10 cellular contexts compared by ENCODE assay signal in the genomic region with DNA sequence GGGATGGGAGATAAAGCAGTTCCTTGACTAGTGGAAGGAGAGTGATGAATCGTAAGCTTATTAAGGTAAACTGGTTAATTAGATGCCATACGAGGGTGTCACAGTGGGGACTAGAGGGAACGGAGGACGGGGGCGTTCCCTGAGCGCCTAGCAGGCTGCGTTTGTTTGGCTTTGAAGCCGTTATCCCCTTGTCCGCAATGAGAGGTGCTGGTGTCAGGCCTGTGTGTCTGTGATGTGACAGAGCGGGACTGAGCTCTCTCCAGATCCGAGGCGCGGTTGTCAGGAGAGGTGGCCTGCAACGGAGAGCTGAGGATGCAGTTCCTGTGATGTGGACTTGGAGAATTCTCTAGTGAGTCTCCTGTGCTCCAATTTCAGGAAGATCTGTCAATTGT.
A peak's percentile ranks its signal among the peaks of the same experiment; 100 is the strongest.
DNase-seq lines count a peak whose midpoint lies in the region; ATAC-seq, FAIRE-seq and TF ChIP-seq lines count a peak whose summit lies in the region.
"Had no signal": no experiment of that assay in that cellular context is flagged by ENCODE, and none has a peak within 500 bp of the region (broad histone marks: within the 10 kb centered on the region; RNA-seq: fewer than 3 reads in every experiment).

No MANE protein-coding gene starts in this region.

- CTCF ChIA-PET in activated CD8-positive, alpha-beta T cell treated with anti-CD3 and anti-CD28 coated beads for 36 hours (lab: Charles Lee): no interaction called here
- CTCF ChIA-PET in activated CD8-positive, alpha-beta T cell treated with anti-CD3 and anti-CD28 coated beads, Interleukin-2, amount 10 ng/mL, durations not matched to agents 7 days and 5 days (lab: Charles Lee): no interaction called here

- TF ChIP-seq CTCF in activated CD8-positive, alpha-beta T cell treated with anti-CD3 and anti-CD28 coated beads for 36 hours (IDR thresholded peaks at IDR 0.05): no peak
- no peak for TF ChIP-seq CTCF in astrocyte of the spinal cord (IDR thresholded peaks at IDR 0.05; ENCODE audit: low read depth, low read length)
- TF ChIP-seq CTCF in transverse colon (IDR thresholded peaks at IDR 0.05): no peak

- H3K9me3 ChIP-seq in transverse colon: no peaks in the 10 kb centered on the region

- in situ Hi-C loops in astrocyte of the spinal cord (cut with HindIII; ENCODE audit: low sequenced_read_pairs): no loop called here
- in situ Hi-C loops in transverse colon (cut with MboI; ENCODE audit: low pct_ligation_motif_present in 1 of 4, low pct_unique_long_range_greater_than_20kb in 1 of 4, low sequenced_read_pairs in 3 of 4): no loop called here

- H3K4me1 Mint-ChIP-seq in activated CD8-positive, alpha-beta T cell treated with anti-CD3 and anti-CD28 coated beads for 36 hours (ENCODE audit: low read depth): peaks cover 4% of the 10 kb centered on the region
- peaks cover 2% of the 10 kb centered on the region for H3K4me1 Mint-ChIP-seq in activated CD8-positive, alpha-beta T cell treated with anti-CD3 and anti-CD28 coated beads, Interleukin-2, amount 10 ng/mL, durations not matched to agents 7 days and 5 days (ENCODE audit: low read depth)

- POLR2A ChIA-PET in activated CD8-positive, alpha-beta T cell treated with anti-CD3 and anti-CD28 coated beads for 36 hours (lab: Charles Lee): no interaction called here
- POLR2A ChIA-PET in activated CD8-positive, alpha-beta T cell treated with anti-CD3 and anti-CD28 coated beads, Interleukin-2, amount 10 ng/mL, durations not matched to agents 7 days and 5 days (lab: Charles Lee): no interaction called here

- no peak for ATAC-seq in activated CD8-positive, alpha-beta T cell treated with anti-CD3 and anti-CD28 coated beads for 36 hours
- ATAC-seq in activated CD8-positive, alpha-beta T cell treated with anti-CD3 and anti-CD28 coated beads, Interleukin-2, amount 10 ng/mL, durations not matched to agents 7 days and 5 days: no peak
- ATAC-seq in GM21390 (IDR thresholded peaks at IDR 0.05; ENCODE audit: unreplicated experiment): no peak
- ATAC-seq: naive thymus-derived CD4-positive, alpha-beta T cell had no signal

- intact Hi-C loops in activated CD8-positive, alpha-beta T cell treated with anti-CD3 and anti-CD28 coated beads for 36 hours (cut with micrococcal nuclease): loop anchor here (10.0 kb wide), 2 partner anchors 57 to 313 kb away; no protein-coding TSS in a partner anchor
- intact Hi-C loops in transverse colon (cut with DNase I; ENCODE audit: low total_unique reads): no loop called here

- H3K4me3 Mint-ChIP-seq in activated CD8-positive, alpha-beta T cell treated with anti-CD3 and anti-CD28 coated beads for 36 hours: peak overlapping the region; percentile 16
- no peak overlapping the region for H3K4me3 Mint-ChIP-seq in activated CD8-positive, alpha-beta T cell treated with anti-CD3 and anti-CD28 coated beads, Interleukin-2, amount 10 ng/mL, durations not matched to agents 7 days and 5 days
- H3K4me3 Mint-ChIP-seq: T-helper 1 cell treated with Interleukin-12 subunit alpha and Interleukin-12 subunit beta and Interleukin-4 antibody, amounts not matched to agents 30 μg/mL and 1 μg/mL, for 36 hours had no signal

- peaks cover 36% of the 10 kb centered on the region for H3K27me3 ChIP-seq in transverse colon

- no peaks in the 10 kb centered on the region for H3K36me3 ChIP-seq in transverse colon

- 66% methylated on average over 14 of the region's 14 CpGs; no CpG with 5 or more reads in 1 of the 2 donors for WGBS in transverse colon (ENCODE audit: low coverage in 1 of 2), 2 donors

- H3K4me1 ChIP-seq in transverse colon: peaks cover 0 to 11% (median 7%) of the 10 kb centered on the region in 4 donors

- H3K27ac Mint-ChIP-seq in activated CD8-positive, alpha-beta T cell treated with anti-CD3 and anti-CD28 coated beads for 36 hours: no peak overlapping the region
- H3K27ac Mint-ChIP-seq in activated CD8-positive, alpha-beta T cell treated with anti-CD3 and anti-CD28 coated beads, Interleukin-2, amount 10 ng/mL, durations not matched to agents 7 days and 5 days: no peak overlapping the region
- H3K27ac Mint-ChIP-seq: naive thymus-derived CD4-positive, alpha-beta T cell; T-helper 1 cell treated with Interleukin-12 subunit alpha and Interleukin-12 subunit beta and Interleukin-4 antibody, amounts not matched to agents 30 μg/mL and 1 μg/mL, for 36 hours had no signal

- H3K27ac ChIP-seq in transverse colon: peak overlapping the region in 2 of 4 donors; percentile 21 to 57

- H3K4me3 ChIP-seq in astrocyte of the spinal cord (ENCODE audit: low read depth, low read length): peak overlapping the region; percentile 56
- peak overlapping the region in 3 of 4 donors; percentile 63 to 86 (median 64) for H3K4me3 ChIP-seq in transverse colon

- TF ChIP-seq POLR2A in transverse colon (IDR thresholded peaks at IDR 0.05): no peak

- no peak for TF ChIP-seq EP300 in transverse colon (IDR thresholded peaks at IDR 0.05; ENCODE audit: low read depth)

- peaks cover 34% of the 10 kb centered on the region for H3K27me3 Mint-ChIP-seq in activated CD8-positive, alpha-beta T cell treated with anti-CD3 and anti-CD28 coated beads for 36 hours
- H3K27me3 Mint-ChIP-seq in activated CD8-positive, alpha-beta T cell treated with anti-CD3 and anti-CD28 coated beads, Interleukin-2, amount 10 ng/mL, durations not matched to agents 7 days and 5 days (ENCODE audit: low read depth): peaks cover 47% of the 10 kb centered on the region

- no peaks in the 10 kb centered on the region for H3K9me3 Mint-ChIP-seq in activated CD8-positive, alpha-beta T cell treated with anti-CD3 and anti-CD28 coated beads for 36 hours
- peaks cover 4% of the 10 kb centered on the region for H3K9me3 Mint-ChIP-seq in activated CD8-positive, alpha-beta T cell treated with anti-CD3 and anti-CD28 coated beads, Interleukin-2, amount 10 ng/mL, durations not matched to agents 7 days and 5 days (ENCODE audit: insufficient read depth)

- no peak for DNase-seq in activated CD8-positive, alpha-beta T cell treated with anti-CD3 and anti-CD28 coated beads for 36 hours
- no peak for DNase-seq in activated CD8-positive, alpha-beta T cell treated with anti-CD3 and anti-CD28 coated beads, Interleukin-2, amount 10 ng/mL, durations not matched to agents 7 days and 5 days
- DNase-seq in astrocyte of the spinal cord (ENCODE audit: low read depth, low spot score): no peak
- DNase-seq in inferior parietal cortex (ENCODE audit: extremely low spot score): peak; percentile 20
- no peak for DNase-seq in transverse colon
- no peak for DNase-seq in RCC 7860 (ENCODE audit: low spot score)
- no peak for DNase-seq in NCI-H2196 (lab: John Stamatoyannopoulos, UW; ENCODE audit: unreplicated experiment)
- DNase-seq: naive thymus-derived CD4-positive, alpha-beta T cell had no signal

- no peak for FAIRE-seq in RCC 7860 (lab: Jason Lieb, UNC)

- no peaks in the 10 kb centered on the region for H3K36me3 Mint-ChIP-seq in activated CD8-positive, alpha-beta T cell treated with anti-CD3 and anti-CD28 coated beads for 36 hours (ENCODE audit: low read depth)
- H3K36me3 Mint-ChIP-seq in activated CD8-positive, alpha-beta T cell treated with anti-CD3 and anti-CD28 coated beads, Interleukin-2, amount 10 ng/mL, durations not matched to agents 7 days and 5 days (ENCODE audit: low read depth): no peaks in the 10 kb centered on the region
- H3K36me3 Mint-ChIP-seq: naive thymus-derived CD4-positive, alpha-beta T cell had no signal
